1 cellular context compared by ENCODE assay signal in the genomic region with DNA sequence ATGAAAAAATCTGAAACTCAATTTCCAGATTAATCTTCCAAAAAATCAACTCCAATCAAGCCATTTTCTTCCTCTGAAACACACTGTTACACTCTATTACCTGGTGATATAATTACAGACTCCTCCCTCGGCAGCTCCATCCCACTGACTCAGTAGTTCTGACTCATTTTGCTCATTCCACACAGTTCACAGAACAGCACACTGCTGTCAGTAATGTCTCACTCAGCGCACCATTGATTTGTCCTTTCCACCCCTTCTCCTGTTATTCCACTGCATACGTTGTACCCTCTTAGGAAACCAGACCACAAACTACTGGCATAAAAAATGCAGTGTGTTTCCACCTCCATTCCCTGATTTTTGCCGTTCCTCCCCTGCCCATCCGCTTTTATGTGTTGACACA.
TF ChIP-seq lines count a peak whose summit lies in the region.

No MANE protein-coding gene starts in this region.

TF ChIP-seq in HEK293, 187 proteins besides CTCF, POLR2A, EP300 and RAD21 (continued from another document):
- TF ChIP-seq, protein P1, sequence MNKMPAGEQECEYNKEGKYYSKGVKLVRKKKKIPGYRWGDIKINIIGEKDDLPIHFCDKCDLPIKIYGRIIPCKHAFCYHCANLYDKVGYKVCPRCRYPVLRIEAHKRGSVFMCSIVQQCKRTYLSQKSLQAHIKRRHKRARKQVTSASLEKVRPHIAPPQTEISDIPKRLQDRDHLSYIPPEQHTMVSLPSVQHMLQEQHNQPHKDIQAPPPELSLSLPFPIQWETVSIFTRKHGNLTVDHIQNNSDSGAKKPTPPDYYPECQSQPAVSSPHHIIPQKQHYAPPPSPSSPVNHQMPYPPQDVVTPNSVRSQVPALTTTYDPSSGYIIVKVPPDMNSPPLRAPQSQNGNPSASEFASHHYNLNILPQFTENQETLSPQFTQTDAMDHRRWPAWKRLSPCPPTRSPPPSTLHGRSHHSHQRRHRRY (tag by site-specific recombination; IDR thresholded peaks at IDR 0.05): no peak
- TF ChIP-seq OSR2 (tag by site-specific recombination; IDR thresholded peaks at IDR 0.05) (peak; percentile 60), ZNF184 (tag by site-specific recombination; IDR thresholded peaks at IDR 0.05) (no peak), ZNF510 (tag by site-specific recombination; IDR thresholded peaks at IDR 0.05; ENCODE audit: insufficient replicate concordance) (no peak), ZNF558 (tag by site-specific recombination; IDR thresholded peaks at IDR 0.05) (no peak), TRIM28 (IDR thresholded peaks at IDR 0.05; ENCODE audit: borderline replicate concordance, low read length) (0 out of 2 replicates have a peak, but pooled peaks have one; percentile 42), ZNF146 (tag by site-specific recombination; IDR thresholded peaks at IDR 0.05) (no peak)
- TF ChIP-seq, protein P2, sequence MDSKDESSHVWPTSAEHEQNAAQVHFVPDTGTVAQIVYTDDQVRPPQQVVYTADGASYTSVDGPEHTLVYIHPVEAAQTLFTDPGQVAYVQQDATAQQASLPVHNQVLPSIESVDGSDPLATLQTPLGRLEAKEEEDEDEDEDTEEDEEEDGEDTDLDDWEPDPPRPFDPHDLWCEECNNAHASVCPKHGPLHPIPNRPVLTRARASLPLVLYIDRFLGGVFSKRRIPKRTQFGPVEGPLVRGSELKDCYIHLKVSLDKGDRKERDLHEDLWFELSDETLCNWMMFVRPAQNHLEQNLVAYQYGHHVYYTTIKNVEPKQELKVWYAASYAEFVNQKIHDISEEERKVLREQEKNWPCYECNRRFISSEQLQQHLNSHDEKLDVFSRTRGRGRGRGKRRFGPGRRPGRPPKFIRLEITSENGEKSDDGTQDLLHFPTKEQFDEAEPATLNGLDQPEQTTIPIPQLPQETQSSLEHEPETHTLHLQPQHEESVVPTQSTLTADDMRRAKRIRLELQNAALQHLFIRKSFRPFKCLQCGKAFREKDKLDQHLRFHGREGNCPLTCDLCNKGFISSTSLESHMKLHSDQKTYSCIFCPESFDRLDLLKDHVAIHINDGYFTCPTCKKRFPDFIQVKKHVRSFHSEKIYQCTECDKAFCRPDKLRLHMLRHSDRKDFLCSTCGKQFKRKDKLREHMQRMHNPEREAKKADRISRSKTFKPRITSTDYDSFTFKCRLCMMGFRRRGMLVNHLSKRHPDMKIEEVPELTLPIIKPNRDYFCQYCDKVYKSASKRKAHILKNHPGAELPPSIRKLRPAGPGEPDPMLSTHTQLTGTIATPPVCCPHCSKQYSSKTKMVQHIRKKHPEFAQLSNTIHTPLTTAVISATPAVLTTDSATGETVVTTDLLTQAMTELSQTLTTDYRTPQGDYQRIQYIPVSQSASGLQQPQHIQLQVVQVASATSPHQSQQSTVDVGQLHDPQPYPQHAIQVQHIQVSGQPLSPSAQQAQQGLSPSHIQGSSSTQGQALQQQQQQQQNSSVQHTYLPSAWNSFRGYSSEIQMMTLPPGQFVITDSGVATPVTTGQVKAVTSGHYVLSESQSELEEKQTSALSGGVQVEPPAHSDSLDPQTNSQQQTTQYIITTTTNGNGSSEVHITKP (tag by site-specific recombination; IDR thresholded peaks at IDR 0.05): no peak
